In genomic region chr18:3051718-3052410, GRCh38 we compare ENCODE assay signal across 1 cellular context.
TF ChIP-seq lines count a peak whose summit lies in the region.

No MANE protein-coding gene starts in this region.

TF ChIP-seq in HepG2, 621 proteins besides CTCF, POLR2A, EP300 and RAD21 (continued from another document and continues in another):
- TF ChIP-seq ZFY (CRISPR knock-in tag; IDR thresholded peaks at IDR 0.05) (0 out of 2 replicates have a peak, but pooled peaks have one; percentile 16), ARNT (IDR thresholded peaks at IDR 0.05) (no peak), ZFP62 (CRISPR knock-in tag; IDR thresholded peaks at IDR 0.05) (no peak), ZBTB37 (CRISPR knock-in tag; IDR thresholded peaks at IDR 0.05) (no peak), ZNF691 (CRISPR knock-in tag; IDR thresholded peaks at IDR 0.05; ENCODE audit: borderline replicate concordance, low read depth) (peak; percentile 75; the same call in 1 of the 2 replicates), ZNF782 (CRISPR knock-in tag; IDR thresholded peaks at IDR 0.05; ENCODE audit: borderline replicate concordance) (no peak), EZH2 (conservative IDR thresholded peaks at IDR 0.05; ENCODE audit: low read depth, low read length) (no peak), USF2 (IDR thresholded peaks at IDR 0.05; ENCODE audit: low read depth, low read length) (no peak), USF2 (CRISPR knock-in tag; IDR thresholded peaks at IDR 0.05; ENCODE audit: borderline replicate concordance) (no peak), ERF (CRISPR knock-in tag; IDR thresholded peaks at IDR 0.05) (peak; percentile 92), E2F2 (CRISPR knock-in tag; IDR thresholded peaks at IDR 0.05; ENCODE audit: borderline replicate concordance) (0 out of 2 replicates have a peak, but pooled peaks have one; percentile 30), SOX6 (IDR thresholded peaks at IDR 0.05) (peak; percentile 72; the same call in 1 of the 2 replicates), SOX6 (CRISPR knock-in tag; IDR thresholded peaks at IDR 0.05) (peak; percentile 100), BCL6 (CRISPR knock-in tag; IDR thresholded peaks at IDR 0.05) (peak; percentile 100), REST (IDR thresholded peaks at IDR 0.05; ENCODE audit: borderline replicate concordance in 1 of 2, low read depth in 1 of 2, low read length in 2 of 2) (peak in 1 of 2 experiments; percentile 72; a peak in 1 of 4 replicates), ZNF569 (CRISPR knock-in tag; IDR thresholded peaks at IDR 0.05; ENCODE audit: borderline replicate concordance) (no peak), MXD4 (CRISPR knock-in tag; IDR thresholded peaks at IDR 0.05) (no peak), NFKBIZ (CRISPR knock-in tag; IDR thresholded peaks at IDR 0.05) (peak; percentile 95), POGK (CRISPR knock-in tag; conservative IDR thresholded peaks at IDR 0.05) (peak; percentile 53; the same call in 1 of the 2 replicates), MBD4 (IDR thresholded peaks at IDR 0.05; ENCODE audit: borderline replicate concordance, low read length) (no peak), AHDC1 (CRISPR knock-in tag; IDR thresholded peaks at IDR 0.05; ENCODE audit: borderline replicate concordance) (peak; percentile 85), ZFP36L2 (CRISPR knock-in tag; IDR thresholded peaks at IDR 0.05) (no peak), ZNF646 (CRISPR knock-in tag; IDR thresholded peaks at IDR 0.05) (0 out of 2 replicates have a peak, but pooled peaks have one; percentile 33), NFE2 (CRISPR knock-in tag; IDR thresholded peaks at IDR 0.05) (no peak), ZNF770 (CRISPR knock-in tag; IDR thresholded peaks at IDR 0.05) (peak; percentile 72), JUN (CRISPR knock-in tag; IDR thresholded peaks at IDR 0.05) (peak; percentile 77; the same call in 1 of the 2 replicates), SP140L (CRISPR knock-in tag; IDR thresholded peaks at IDR 0.05; ENCODE audit: borderline replicate concordance) (no peak)
